In the genomic region with DNA sequence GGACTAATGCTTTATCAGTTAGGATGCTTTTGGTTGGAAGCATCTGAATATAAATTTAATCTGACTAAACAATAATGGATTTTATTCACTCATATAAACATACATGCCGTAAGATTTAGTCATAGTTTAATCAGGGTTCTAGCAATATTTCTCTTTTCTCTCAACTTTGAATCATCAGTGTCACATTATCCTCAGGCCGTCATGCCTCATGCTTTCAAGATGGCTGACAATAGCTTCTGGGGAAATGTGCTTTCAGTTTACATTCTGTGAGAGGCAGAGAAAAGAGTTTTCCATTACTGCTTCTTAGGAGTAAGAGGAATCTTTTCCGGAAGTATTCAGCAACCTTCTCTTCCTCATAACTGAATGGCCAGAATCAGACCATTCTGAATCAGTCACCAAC, we compare ENCODE assay signal across 16 cellular contexts.
DNase-seq lines count a peak whose midpoint lies in the region; ATAC-seq and TF ChIP-seq lines count a peak whose summit lies in the region.
"Had no signal": no experiment of that assay in that cellular context is flagged by ENCODE, and none has a peak within 500 bp of the region (broad histone marks: within the 10 kb centered on the region; RNA-seq: fewer than 3 reads in every experiment).

No MANE protein-coding gene starts in this region.

- dilution Hi-C loops in IMR-90 (cut with HindIII; ENCODE audit: low sequenced_read_pairs, unreplicated experiment) = no loop called here

- H3K9me3 ChIP-seq in IMR-90 (ENCODE audit: control insufficient read depth, insufficient read depth, low read length) = no peaks in the 10 kb centered on the region
- H3K9me3 ChIP-seq: testis had no signal

- TF ChIP-seq CTCF in AG09309 (IDR thresholded peaks at IDR 0.05; ENCODE audit: control insufficient read depth, insufficient read depth, low read depth, low read length, missing control alignments) = no peak
- TF ChIP-seq CTCF in IMR-90 (conservative IDR thresholded peaks at IDR 0.05; ENCODE audit: low read depth, low read length) = no peak
- TF ChIP-seq CTCF in astrocyte of the spinal cord (IDR thresholded peaks at IDR 0.05; ENCODE audit: low read depth, low read length) = no peak

- TF ChIP-seq POLR2A in IMR-90 (IDR thresholded peaks at IDR 0.05; ENCODE audit: low read depth, low read length) = no peak

- peak overlapping the region; percentile 98 for H2BK5ac ChIP-seq in IMR-90 (ENCODE audit: low read depth, low read length, poor library complexity, severe bottlenecking)

- peak; percentile 48 for DNase-seq in AG09309 (ENCODE audit: low read depth)
- DNase-seq in IMR-90 = peak; percentile 90
- peak; percentile 34 for DNase-seq in astrocyte of the spinal cord (ENCODE audit: low read depth, low spot score)
- DNase-seq in iris pigment epithelial cell (ENCODE audit: low read depth) = peak; percentile 80
- DNase-seq in posterior cingulate gyrus = no peak
- no peak for DNase-seq in anterior cingulate cortex (lab: John Stamatoyannopoulos, UW)
- DNase-seq: activated CD4-positive, alpha-beta T cell treated with anti-CD3 and anti-CD28 coated beads for 4 hours; DMS153; left colon; NCI-H1694; NCI-H510A treated with DMSO at 0.1 percent for 48 hours; T-helper 2 cell; testis had no signal

- peak overlapping the region; percentile 96 for H2BK120ac ChIP-seq in IMR-90 (ENCODE audit: low read depth, low read length)

- H2AK9ac ChIP-seq in IMR-90 (replicated peaks; ENCODE audit: low read depth, low read length, poor library complexity) = no peak overlapping the region

- TF ChIP-seq RAD21 in IMR-90 (IDR thresholded peaks at IDR 0.05; ENCODE audit: low read length) = no peak

- no CpG with 5 or more reads among the region's 3 CpGs for WGBS in IMR-90 (ENCODE audit: extremely low coverage in 2 of 2, insufficient read length in 1 of 2), 2 experiments

- H2AFZ ChIP-seq in IMR-90 (replicated peaks; ENCODE audit: low read length, poor library complexity) = peak overlapping the region; percentile 40

- peak overlapping the region; percentile 69; the same call in 1 of the 2 replicates for H3K56ac ChIP-seq in IMR-90 (ENCODE audit: extremely low read depth, insufficient read depth, low read length)

- no peaks in the 10 kb centered on the region for H3K36me3 ChIP-seq in IMR-90 (ENCODE audit: control insufficient read depth, insufficient read depth, low read length)

- H3K9me1 ChIP-seq in IMR-90 (ENCODE audit: insufficient read depth, low read length) = no peaks in the 10 kb centered on the region

- BruUV-seq in IMR-90 (replicated peaks; lab: Mats Ljungman, UMichigan) = no TSS peak

- H3K23ac ChIP-seq in IMR-90 (ENCODE audit: low read depth, low read length) = peak overlapping the region; percentile 74; the same call in 1 of the 2 replicates

- peak overlapping the region; percentile 94 for H2BK20ac ChIP-seq in IMR-90 (ENCODE audit: low read depth, low read length)

- in situ Hi-C loops in IMR-90 (cut with MboI; ENCODE audit: low sequenced_read_pairs) = loop anchor here (10.0 kb wide), 1 partner anchor 163 kb away; a partner anchor contains a TSS
- in situ Hi-C loops in astrocyte of the spinal cord (cut with HindIII; ENCODE audit: low sequenced_read_pairs) = no loop called here

- H3K4me2 ChIP-seq in IMR-90 (ENCODE audit: low read depth, low read length) = peak overlapping the region; percentile 44; the same call in 1 of the 2 replicates

- POLR2A ChIA-PET in IMR-90 (lab: Charles Lee; ENCODE audit: unreplicated experiment) = no interaction called here

- no peaks in the 10 kb centered on the region for H3K79me1 ChIP-seq in IMR-90 (ENCODE audit: low read depth in 1 of 2, low read length in 2 of 2)

- no peaks in the 10 kb centered on the region for H4K20me1 ChIP-seq in IMR-90 (ENCODE audit: insufficient read depth, low read length)

- H3K4me1 ChIP-seq in IMR-90 (ENCODE audit: control insufficient read depth, insufficient read depth, low read length) = peaks cover 8% of the 10 kb centered on the region
- H3K4me1 ChIP-seq: testis had no signal

- H4K91ac ChIP-seq in IMR-90 (ENCODE audit: insufficient read depth, low read depth, low read length) = peak overlapping the region; percentile 73

- H3K4me3 ChIP-seq in AG09309 (ENCODE audit: control insufficient read depth, low read depth, low read length) = no peak overlapping the region
- H3K4me3 ChIP-seq in IMR-90 (ENCODE audit: insufficient read depth, low read depth, low read length) = no peak overlapping the region
- no peak overlapping the region for H3K4me3 ChIP-seq in astrocyte of the spinal cord (ENCODE audit: low read depth, low read length)
- H3K4me3 ChIP-seq: testis had no signal

- intact Hi-C loops in IMR-90 (cut with micrococcal nuclease) = no loop called here
- intact Hi-C loops in posterior cingulate gyrus (cut with DNase I) = no loop called here

- peak overlapping the region; percentile 92 for H3K14ac ChIP-seq in IMR-90 (replicated peaks; ENCODE audit: low read depth, low read length)

- H3K27ac ChIP-seq in IMR-90 (ENCODE audit: insufficient read depth, low read length) = peak overlapping the region; percentile 53; the same call in 1 of the 2 replicates
- H3K27ac ChIP-seq: testis had no signal

- H2AK5ac ChIP-seq in IMR-90 (ENCODE audit: low read depth, low read length) = no peak overlapping the region

- peak overlapping the region; percentile 77; the same call in 1 of the 2 replicates for H3K4ac ChIP-seq in IMR-90 (ENCODE audit: low read depth, low read length)

- peak overlapping the region; percentile 90 to 94 for H4K8ac ChIP-seq in IMR-90 (ENCODE audit: low read depth in 2 of 2, low read length in 2 of 2)

- H4K5ac ChIP-seq in IMR-90 (ENCODE audit: low read depth, low read length) = peak overlapping the region; percentile 99

- peak; percentile 87 for ATAC-seq in IMR-90 (ENCODE audit: low read depth)
- ATAC-seq in GM21619 (IDR thresholded peaks at IDR 0.05; ENCODE audit: unreplicated experiment) = no peak
- ATAC-seq in GM18868 (IDR thresholded peaks at IDR 0.05; ENCODE audit: unreplicated experiment) = no peak
- ATAC-seq: left colon, Panc1 had no signal

- no peak overlapping the region for H3K9ac ChIP-seq in IMR-90 (ENCODE audit: low read depth, low read length)

- CTCF ChIA-PET in IMR-90 (lab: Yijun Ruan, JAX) = no interaction called here

- H2BK15ac ChIP-seq in IMR-90 (ENCODE audit: low read depth, low read length) = peak overlapping the region; percentile 71

- no peaks in the 10 kb centered on the region for H3K27me3 ChIP-seq in IMR-90 (ENCODE audit: control insufficient read depth, insufficient read depth, low read length)
- H3K27me3 ChIP-seq: testis had no signal

- peak overlapping the region; percentile 96; the same call in 1 of the 2 replicates for H3K18ac ChIP-seq in IMR-90 (ENCODE audit: low read depth, low read length)

TF ChIP-seq in IMR-90, 13 proteins besides CTCF, POLR2A, EP300 and RAD21:
- TF ChIP-seq MXI1 (IDR thresholded peaks at IDR 0.05; ENCODE audit: borderline replicate concordance, low read depth, low read length) (0 out of 2 replicates have a peak, but pooled peaks have one; percentile 39), FOS (IDR thresholded peaks at IDR 0.05; ENCODE audit: low read depth, low read length) (peak; percentile 40; the same call in 1 of the 2 replicates)
- TF ChIP-seq, protein P1, sequence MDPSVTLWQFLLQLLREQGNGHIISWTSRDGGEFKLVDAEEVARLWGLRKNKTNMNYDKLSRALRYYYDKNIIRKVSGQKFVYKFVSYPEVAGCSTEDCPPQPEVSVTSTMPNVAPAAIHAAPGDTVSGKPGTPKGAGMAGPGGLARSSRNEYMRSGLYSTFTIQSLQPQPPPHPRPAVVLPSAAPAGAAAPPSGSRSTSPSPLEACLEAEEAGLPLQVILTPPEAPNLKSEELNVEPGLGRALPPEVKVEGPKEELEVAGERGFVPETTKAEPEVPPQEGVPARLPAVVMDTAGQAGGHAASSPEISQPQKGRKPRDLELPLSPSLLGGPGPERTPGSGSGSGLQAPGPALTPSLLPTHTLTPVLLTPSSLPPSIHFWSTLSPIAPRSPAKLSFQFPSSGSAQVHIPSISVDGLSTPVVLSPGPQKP (IDR thresholded peaks at IDR 0.05; ENCODE audit: borderline replicate concordance, low read depth, low read length) = no peak

Comparison
In these comparisons a context has a peak if more than half of its experiments do, and no peak if none do; other contexts are left out.
1. DNase-seq: peak in AG09309 (single experiment), IMR-90 (single experiment), astrocyte of the spinal cord (single experiment) and iris pigment epithelial cell (single experiment); none in posterior cingulate gyrus (0 of 10) and anterior cingulate cortex (0 of 58).